Comparison of ENCODE assay signal across 19 cellular contexts in the genomic region with DNA sequence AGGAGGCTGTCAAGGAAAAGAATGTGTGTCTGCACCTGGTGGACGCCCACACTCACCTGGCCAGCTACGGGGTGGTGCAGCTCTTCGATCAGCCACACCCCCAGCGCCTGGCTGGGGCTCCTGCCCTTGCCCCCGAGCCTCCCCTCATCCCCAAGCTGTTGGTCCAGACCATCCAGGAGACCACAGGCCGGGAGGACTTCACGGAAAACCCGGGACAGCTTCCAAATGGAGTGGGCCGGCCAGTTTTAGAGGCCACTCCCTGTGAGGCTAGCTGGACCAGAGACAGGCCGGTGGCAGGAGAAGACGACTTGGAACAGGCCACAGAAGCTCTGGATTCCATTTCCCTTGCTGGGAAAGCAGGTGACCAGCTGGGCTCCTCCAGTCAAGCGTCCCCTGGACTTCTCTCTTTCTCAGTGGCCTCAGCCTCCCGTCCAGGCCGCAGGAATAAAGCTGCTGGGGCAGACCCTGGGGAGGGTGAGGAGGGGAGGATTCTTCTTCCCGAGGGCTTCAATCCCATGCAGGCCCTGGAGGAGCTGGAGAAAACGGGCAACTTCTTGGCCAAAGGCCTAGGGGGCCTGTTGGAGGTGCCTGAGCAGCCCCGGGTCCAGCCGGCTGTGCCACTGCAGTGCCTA. TPM values are rescaled to one million over a fixed set of nuclear protein-coding genes. Genes with fewer than 3 reads are reported as not detected.
DNase-seq lines count a peak whose midpoint lies in the region; ATAC-seq and TF ChIP-seq lines count a peak whose summit lies in the region.
"Had no signal": no experiment of that assay in that cellular context is flagged by ENCODE, and none has a peak within 500 bp of the region (broad histone marks: within the 10 kb centered on the region; RNA-seq: fewer than 3 reads in every experiment).

No MANE protein-coding gene starts in this region.

- H3K27ac Mint-ChIP-seq in activated CD4-positive, alpha-beta T cell treated with anti-CD3 and anti-CD28 coated beads, Interleukin-2, amount 10 ng/mL, durations not matched to agents 7 days and 5 days, result no peak overlapping the region
- H3K27ac Mint-ChIP-seq in dendritic cell treated with granulocyte-macrophage colony-stimulating factor and Interleukin-4, amounts not matched to agents 40 ng/mL and 50 ng/mL, for 4 days, result peak overlapping the region; percentile 46

- CTCF ChIA-PET in activated CD4-positive, alpha-beta T cell treated with anti-CD3 and anti-CD28 coated beads, Interleukin-2, amount 10 ng/mL, durations not matched to agents 7 days and 5 days (lab: Charles Lee), result interaction anchor here (0.5 to 2.6 kb wide), 4 partner anchors 10 to 900 kb away, joined by 3 to 10 read pairs (median 4); a partner anchor contains a TSS

- H3K4me1 ChIP-seq in RWPE2 (ENCODE audit: insufficient read depth, poor library complexity, severe bottlenecking) (peaks cover 14% of the 10 kb centered on the region), skeletal muscle satellite cell (ENCODE audit: control insufficient read depth, insufficient read depth, low read length) (peaks cover 52% of the 10 kb centered on the region), SJCRH30 (peaks cover 19% of the 10 kb centered on the region)

- no peaks in the 10 kb centered on the region for H3K9me3 ChIP-seq in RWPE2 (ENCODE audit: severe bottlenecking)
- H3K9me3 ChIP-seq in skeletal muscle satellite cell (replicated peaks; ENCODE audit: low read length), result no peaks in the 10 kb centered on the region
- H3K9me3 ChIP-seq in SJCRH30 (replicated peaks), result no peaks in the 10 kb centered on the region
- H3K9me3 ChIP-seq: Peyer's patch had no signal

- H3K27me3 Mint-ChIP-seq in activated CD4-positive, alpha-beta T cell treated with anti-CD3 and anti-CD28 coated beads, Interleukin-2, amount 10 ng/mL, durations not matched to agents 7 days and 5 days, result no peaks in the 10 kb centered on the region
- H3K27me3 Mint-ChIP-seq in dendritic cell treated with granulocyte-macrophage colony-stimulating factor and Interleukin-4, amounts not matched to agents 40 ng/mL and 50 ng/mL, for 4 days, result no peaks in the 10 kb centered on the region

- H3K9me3 Mint-ChIP-seq in activated CD4-positive, alpha-beta T cell treated with anti-CD3 and anti-CD28 coated beads, Interleukin-2, amount 10 ng/mL, durations not matched to agents 7 days and 5 days, result no peaks in the 10 kb centered on the region
- no peaks in the 10 kb centered on the region for H3K9me3 Mint-ChIP-seq in dendritic cell treated with granulocyte-macrophage colony-stimulating factor and Interleukin-4, amounts not matched to agents 40 ng/mL and 50 ng/mL, for 4 days
- H3K9me3 Mint-ChIP-seq: CD14-positive monocyte, H9 had no signal

- peak overlapping the region; percentile 99 for H3K4me2 ChIP-seq in skeletal muscle satellite cell (ENCODE audit: low read length)
- H3K4me2 ChIP-seq: KMS-11 had no signal

- peaks cover 4% of the 10 kb centered on the region; the same call in 1 of the 2 replicates for H3K36me3 ChIP-seq in RWPE2 (ENCODE audit: low read depth)
- peaks cover 26% of the 10 kb centered on the region for H3K36me3 ChIP-seq in skeletal muscle satellite cell (ENCODE audit: insufficient read depth, low read length)
- no peaks in the 10 kb centered on the region for H3K36me3 ChIP-seq in SJCRH30

- POLR2A ChIA-PET in activated CD4-positive, alpha-beta T cell treated with anti-CD3 and anti-CD28 coated beads, Interleukin-2, amount 10 ng/mL, durations not matched to agents 7 days and 5 days (lab: Charles Lee), result no interaction called here

- peaks cover 19% of the 10 kb centered on the region for H3K36me3 Mint-ChIP-seq in activated CD4-positive, alpha-beta T cell treated with anti-CD3 and anti-CD28 coated beads, Interleukin-2, amount 10 ng/mL, durations not matched to agents 7 days and 5 days (ENCODE audit: low read depth)
- H3K36me3 Mint-ChIP-seq in dendritic cell treated with granulocyte-macrophage colony-stimulating factor and Interleukin-4, amounts not matched to agents 40 ng/mL and 50 ng/mL, for 4 days (ENCODE audit: low read depth), result peaks cover 70% of the 10 kb centered on the region

- no peak for DNase-seq in activated CD4-positive, alpha-beta T cell treated with anti-CD3 and anti-CD28 coated beads, Interleukin-2, amount 10 ng/mL, durations not matched to agents 7 days and 5 days
- DNase-seq in activated CD4-positive, alpha-beta T cell treated with anti-CD3 and anti-CD28 coated beads, Interleukin-2, amount 50 U/mL, for 1 hour, result no peak
- DNase-seq in RWPE2 (ENCODE audit: low spot score), result peak; percentile 57
- no peak for DNase-seq in AG08395 (ENCODE audit: low spot score)
- DNase-seq in SKM-1 (lab: John Stamatoyannopoulos, UW; ENCODE audit: unreplicated experiment), result no peak
- DNase-seq in SJCRH30, result no peak
- DNase-seq: DMS53, H9, MM.1S, NCI-H1105 treated with DMSO at 0.1 percent for 48 hours, NCI-H187 treated with DMSO at 0.1 percent for 48 hours, NCI-H446, NCI-H774, Peyer's patch had no signal

- H3K27me3 ChIP-seq in RWPE2 (ENCODE audit: insufficient read depth, poor library complexity, severe bottlenecking), result no peaks in the 10 kb centered on the region
- H3K27me3 ChIP-seq in skeletal muscle satellite cell (ENCODE audit: control insufficient read depth, insufficient read depth, low read length), result no peaks in the 10 kb centered on the region
- H3K27me3 ChIP-seq in SJCRH30, result no peaks in the 10 kb centered on the region
- H3K27me3 ChIP-seq: Peyer's patch had no signal

- no peak for TF ChIP-seq CTCF in RWPE2 (IDR thresholded peaks at IDR 0.05; ENCODE audit: poor library complexity, severe bottlenecking)

- peak overlapping the region; percentile 16 for H3K4me3 Mint-ChIP-seq in activated CD4-positive, alpha-beta T cell treated with anti-CD3 and anti-CD28 coated beads, Interleukin-2, amount 10 ng/mL, durations not matched to agents 7 days and 5 days
- H3K4me3 Mint-ChIP-seq in dendritic cell treated with granulocyte-macrophage colony-stimulating factor and Interleukin-4, amounts not matched to agents 40 ng/mL and 50 ng/mL, for 4 days, result peak overlapping the region; percentile 88
- H3K4me3 Mint-ChIP-seq: CD14-positive monocyte had no signal

- H3K4me3 ChIP-seq in RWPE2 (ENCODE audit: severe bottlenecking), result no peak overlapping the region
- H3K4me3 ChIP-seq in skeletal muscle satellite cell (ENCODE audit: low read length), result no peak overlapping the region
- no peak overlapping the region for H3K4me3 ChIP-seq in SJCRH30
- H3K4me3 ChIP-seq: GM12878, Peyer's patch had no signal

- no peak overlapping the region for H3K9ac ChIP-seq in skeletal muscle satellite cell (ENCODE audit: low read depth, low read length)
- H3K9ac ChIP-seq: KMS-11 had no signal

- intact Hi-C loops in dendritic cell treated with granulocyte-macrophage colony-stimulating factor and Interleukin-4, amounts not matched to agents 40 ng/mL and 50 ng/mL, for 4 days (cut with micrococcal nuclease), result loop anchor here (5.0 kb wide), 1 partner anchor 36 kb away; a partner anchor contains a TSS

- H3K27ac ChIP-seq in RWPE2 (ENCODE audit: poor library complexity, severe bottlenecking) (no peak overlapping the region), SJCRH30 (no peak overlapping the region)
- H3K27ac ChIP-seq: KMS-11, Peyer's patch had no signal

- no peak for ATAC-seq in RWPE2 (ENCODE audit: low read depth)
- ATAC-seq: GM12878 had no signal

- H3K4me1 Mint-ChIP-seq in activated CD4-positive, alpha-beta T cell treated with anti-CD3 and anti-CD28 coated beads, Interleukin-2, amount 10 ng/mL, durations not matched to agents 7 days and 5 days, result peaks cover 45% of the 10 kb centered on the region
- H3K4me1 Mint-ChIP-seq in dendritic cell treated with granulocyte-macrophage colony-stimulating factor and Interleukin-4, amounts not matched to agents 40 ng/mL and 50 ng/mL, for 4 days (ENCODE audit: low read depth), result peaks cover 84% of the 10 kb centered on the region

RNA-seq across cellular contexts. Expression of a gene that starts 2.2 kb away (rescaled TPM):
- 10 to 100 TPM; 50.7 to 57.9 TPM for total RNA-seq in activated CD4-positive, alpha-beta T cell treated with anti-CD3 and anti-CD28 coated beads, Interleukin-2, amount 10 ng/mL, durations not matched to agents 7 days and 5 days
- total RNA-seq in skeletal muscle satellite cell (2012; rRNA removed), result 28.4 and 35.2 TPM in 2 replicates
- total RNA-seq in SJCRH30 (2014; rRNA removed; shearing (Covaris generic)), result 8.7 and 10.9 TPM in 2 replicates

RNA-seq across cellular contexts. Expression of a gene that starts 15.9 kb away (rescaled TPM):
- 1 to 10 TPM in 1 of 2 experiments, under 1 TPM in 1; 0.79 to 1.3 TPM for total RNA-seq in activated CD4-positive, alpha-beta T cell treated with anti-CD3 and anti-CD28 coated beads, Interleukin-2, amount 10 ng/mL, durations not matched to agents 7 days and 5 days
- total RNA-seq in skeletal muscle satellite cell (2012; rRNA removed), result not detected in 2 replicates
- total RNA-seq in SJCRH30 (2014; rRNA removed; shearing (Covaris generic)), result not detected in 2 replicates

RNA-seq across cellular contexts. Expression of a gene that starts 16.6 kb away (rescaled TPM):
- total RNA-seq in activated CD4-positive, alpha-beta T cell treated with anti-CD3 and anti-CD28 coated beads, Interleukin-2, amount 10 ng/mL, durations not matched to agents 7 days and 5 days, result under 1 TPM; 0.07 to 0.12 TPM
- 0.51 and 0.66 TPM in 2 replicates for total RNA-seq in skeletal muscle satellite cell (2012; rRNA removed)
- 1.2 and 1.3 TPM in 2 replicates for total RNA-seq in SJCRH30 (2014; rRNA removed; shearing (Covaris generic))

RNA-seq across cellular contexts. Expression of a gene that starts 35.1 kb away (rescaled TPM):
- total RNA-seq in activated CD4-positive, alpha-beta T cell treated with anti-CD3 and anti-CD28 coated beads, Interleukin-2, amount 10 ng/mL, durations not matched to agents 7 days and 5 days, result 1 to 10 TPM; 1.3 to 2.0 TPM
- 48.2 and 205 TPM in 2 replicates for total RNA-seq in skeletal muscle satellite cell (2012; rRNA removed)
- 182 TPM in 2 replicates for total RNA-seq in SJCRH30 (2014; rRNA removed; shearing (Covaris generic))

RNA-seq across cellular contexts. Expression of a gene that starts 42.1 kb away (rescaled TPM):
- total RNA-seq in activated CD4-positive, alpha-beta T cell treated with anti-CD3 and anti-CD28 coated beads, Interleukin-2, amount 10 ng/mL, durations not matched to agents 7 days and 5 days, result 100 to 1,000 TPM; 302 to 316 TPM
- 93.5 and 107 TPM in 2 replicates for total RNA-seq in skeletal muscle satellite cell (2012; rRNA removed)
- total RNA-seq in SJCRH30 (2014; rRNA removed; shearing (Covaris generic)), result 144 and 145 TPM in 2 replicates
